Comparison of ENCODE assay signal across 18 cellular contexts in genomic region chr17:63543822-63544420, GRCh38. TPM values are rescaled to one million over a fixed set of nuclear protein-coding genes. Genes with fewer than 3 reads are reported as not detected.
DNase-seq lines count a peak whose midpoint lies in the region; ATAC-seq and TF ChIP-seq lines count a peak whose summit lies in the region.
"Had no signal": no experiment of that assay in that cellular context is flagged by ENCODE, and none has a peak within 500 bp of the region (broad histone marks: within the 10 kb centered on the region; RNA-seq: fewer than 3 reads in every experiment).

No MANE protein-coding gene starts in this region.

- in situ Hi-C loops in GM13976 (cut with MboI; ENCODE audit: low sequenced_read_pairs, unreplicated experiment): no loop called here

- H3K4me1 Mint-ChIP-seq in stimulated activated memory B cell treated with anti-CD40 and anti-IgM and Interleukin-4, amounts not matched to agents 10 μg/mL and 1 μg/mL and 100 μg/mL, for 72 hours: no peaks in the 10 kb centered on the region
- peaks cover 0 to 4% (median 3%) of the 10 kb centered on the region in 3 donors for H3K4me1 Mint-ChIP-seq in CD8-positive, alpha-beta memory T cell

- no peaks in the 10 kb centered on the region for H3K36me3 ChIP-seq in upper lobe of left lung
- no peaks in the 10 kb centered on the region for H3K36me3 ChIP-seq in CD8-positive, alpha-beta memory T cell (ENCODE audit: insufficient read depth, low read length)
- H3K36me3 ChIP-seq: MG63 had no signal

- no peaks in the 10 kb centered on the region for H3K36me3 Mint-ChIP-seq in stimulated activated memory B cell treated with anti-CD40 and anti-IgM and Interleukin-4, amounts not matched to agents 10 μg/mL and 1 μg/mL and 100 μg/mL, for 72 hours
- H3K36me3 Mint-ChIP-seq in CD8-positive, alpha-beta memory T cell: peaks cover 0 to 6% (median 0%) of the 10 kb centered on the region in 3 donors
- H3K36me3 Mint-ChIP-seq: CD14-positive monocyte had no signal

- CTCF ChIA-PET in CD8-positive, alpha-beta memory T cell (lab: Charles Lee): interaction anchor here (1.2 kb wide), 1 partner anchor 109 kb away, joined by 3 read pairs; no protein-coding TSS in a partner anchor

- TF ChIP-seq CTCF in GM13976 (IDR thresholded peaks at IDR 0.05; ENCODE audit: borderline replicate concordance, control extremely low read depth, extremely low read depth, insufficient read depth, missing control alignments) (no peak), upper lobe of left lung (IDR thresholded peaks at IDR 0.05) (no peak)

- no peaks in the 10 kb centered on the region for H3K9me3 ChIP-seq in upper lobe of left lung
- H3K9me3 ChIP-seq in CD8-positive, alpha-beta memory T cell (ENCODE audit: low read length): no peaks in the 10 kb centered on the region
- H3K9me3 ChIP-seq: MG63 had no signal

- H3K27me3 Mint-ChIP-seq in stimulated activated memory B cell treated with anti-CD40 and anti-IgM and Interleukin-4, amounts not matched to agents 10 μg/mL and 1 μg/mL and 100 μg/mL, for 72 hours: peaks cover 21% of the 10 kb centered on the region
- H3K27me3 Mint-ChIP-seq in CD8-positive, alpha-beta memory T cell: peaks cover 4 to 18% of the 10 kb centered on the region in 2 donors

- no peak for TF ChIP-seq EP300 in upper lobe of left lung (IDR thresholded peaks at IDR 0.05)

- no peak for TF ChIP-seq POLR2A in upper lobe of left lung (IDR thresholded peaks at IDR 0.05)

- H3K4me3 ChIP-seq in upper lobe of left lung: no peak overlapping the region
- H3K4me3 ChIP-seq in CD8-positive, alpha-beta memory T cell (ENCODE audit: low read length): no peak overlapping the region
- H3K4me3 ChIP-seq: MG63, SK-N-MC had no signal

- H3K4me3 Mint-ChIP-seq in stimulated activated memory B cell treated with anti-CD40 and anti-IgM and Interleukin-4, amounts not matched to agents 10 μg/mL and 1 μg/mL and 100 μg/mL, for 72 hours: no peak overlapping the region
- H3K4me3 Mint-ChIP-seq in CD8-positive, alpha-beta memory T cell: no peak overlapping the region
- H3K4me3 Mint-ChIP-seq: CD14-positive monocyte had no signal

- POLR2A ChIA-PET in CD8-positive, alpha-beta memory T cell (lab: Charles Lee): no interaction called here

- no peak overlapping the region for H3K27ac ChIP-seq in upper lobe of left lung
- no peak overlapping the region for H3K27ac ChIP-seq in CD8-positive, alpha-beta memory T cell (ENCODE audit: low read depth, low read length)
- H3K27ac ChIP-seq: SK-N-MC had no signal

- H3K27ac Mint-ChIP-seq in stimulated activated memory B cell treated with anti-CD40 and anti-IgM and Interleukin-4, amounts not matched to agents 10 μg/mL and 1 μg/mL and 100 μg/mL, for 72 hours: no peak overlapping the region
- no peak overlapping the region for H3K27ac Mint-ChIP-seq in CD8-positive, alpha-beta memory T cell
- H3K27ac Mint-ChIP-seq: CD14-positive monocyte had no signal

- ATAC-seq in stimulated activated memory B cell treated with anti-CD40 and anti-IgM and Interleukin-4, amounts not matched to agents 10 μg/mL and 1 μg/mL and 100 μg/mL, for 72 hours: no peak
- ATAC-seq in upper lobe of left lung (ENCODE audit: low FRiP score in 2 of 2): no peak
- ATAC-seq: Panc1, Right ventricle myocardium inferior had no signal

- no peaks in the 10 kb centered on the region for H3K4me1 ChIP-seq in upper lobe of left lung
- H3K4me1 ChIP-seq in CD8-positive, alpha-beta memory T cell (ENCODE audit: insufficient read depth, low read length): no peaks in the 10 kb centered on the region

- H3K27me3 ChIP-seq in upper lobe of left lung: peaks cover 0 to 4% (median 0%) of the 10 kb centered on the region in 4 donors
- H3K27me3 ChIP-seq in CD8-positive, alpha-beta memory T cell (ENCODE audit: insufficient read depth, low read length, poor library complexity, severe bottlenecking): peaks cover 4% of the 10 kb centered on the region
- H3K27me3 ChIP-seq: MG63 had no signal

- DNase-seq in AG20443 (ENCODE audit: low spot score) (peak; percentile 2), GM13976 (ENCODE audit: low spot score) (peak; percentile 13), SK-N-DZ (ENCODE audit: low spot score) (peak; percentile 16), iPS-NIHi7 (ENCODE audit: extremely low spot score) (peak; percentile 9), upper lobe of left lung (no peak), RKO (ENCODE audit: low spot score) (no peak)
- DNase-seq in CD8-positive, alpha-beta memory T cell: no peak
- DNase-seq: DMS153, HCEC 1CT, MG63, NCI-H1092 treated with DMSO at 0.1 percent for 48 hours, NCI-H1694, NCI-H524 had no signal

- no peaks in the 10 kb centered on the region for H3K9me3 Mint-ChIP-seq in stimulated activated memory B cell treated with anti-CD40 and anti-IgM and Interleukin-4, amounts not matched to agents 10 μg/mL and 1 μg/mL and 100 μg/mL, for 72 hours
- peaks cover 0 to 1% (median 0%) of the 10 kb centered on the region in 5 donors for H3K9me3 Mint-ChIP-seq in CD8-positive, alpha-beta memory T cell

RNA-seq across cellular contexts. Expression of gene DCAF7, which starts 6.4 kb away (rescaled TPM):
- 87.3 and 103 TPM in 2 replicates for polyA plus RNA-seq in SK-N-DZ (2014; cell fraction: cytosol; rRNA removed)
- polyA plus RNA-seq in SK-N-DZ (2014; cell fraction: nucleus; rRNA removed): 30.7 and 32.7 TPM in 2 replicates
- total RNA-seq in upper lobe of left lung: 10 to 100 TPM; 26.0 to 86.3 (median 42.3) TPM
- total RNA-seq in CD8-positive, alpha-beta memory T cell: 100 to 1,000 TPM in 1 of 2 experiments, 10 to 100 TPM in 1; 99.1 to 102 TPM
- 82.5 TPM for polyA plus RNA-seq in CD8-positive, alpha-beta memory T cell

RNA-seq across cellular contexts. Expression of gene KCNH6, which starts 20.8 kb away (rescaled TPM):
- polyA plus RNA-seq in SK-N-DZ (2014; cell fraction: cytosol; rRNA removed): 0.10 TPM in 1 of 2 replicates, not detected in the other
- 0.06 TPM in 1 of 2 replicates, not detected in the other for polyA plus RNA-seq in SK-N-DZ (2014; cell fraction: nucleus; rRNA removed)
- 1 to 10 TPM in 1 of 6 donors, under 1 TPM in 3, not detected in 2; 0.22 to 4.2 (median 0.31) TPM for total RNA-seq in upper lobe of left lung
- total RNA-seq in CD8-positive, alpha-beta memory T cell: not detected
- polyA plus RNA-seq in CD8-positive, alpha-beta memory T cell: not detected
- total RNA-seq: Right ventricle myocardium inferior had no signal
- polyA plus RNA-seq: CD14-positive monocyte had no signal

RNA-seq across cellular contexts. Expression of gene TACO1, which starts 56.8 kb away (rescaled TPM):
- 21.5 and 26.4 TPM in 2 replicates for polyA plus RNA-seq in SK-N-DZ (2014; cell fraction: cytosol; rRNA removed)
- 13.9 and 21.1 TPM in 2 replicates for polyA plus RNA-seq in SK-N-DZ (2014; cell fraction: nucleus; rRNA removed)
- total RNA-seq in upper lobe of left lung: 10 to 100 TPM in 5 of 6 donors, 1 to 10 TPM in 1; 6.3 to 17.5 (median 13.5) TPM
- total RNA-seq in CD8-positive, alpha-beta memory T cell: 10 to 100 TPM; 35.9 to 40.0 TPM
- polyA plus RNA-seq in CD8-positive, alpha-beta memory T cell: 18.3 TPM

Comparison
In these comparisons a context has a peak if more than half of its experiments do, and no peak if none do; other contexts are left out.
1. DNase-seq: peak in AG20443 (single experiment), GM13976 (single experiment), SK-N-DZ (single experiment) and iPS-NIHi7 (single experiment); none in upper lobe of left lung (0 of 2), RKO (single experiment) and CD8-positive, alpha-beta memory T cell (0 of 5).